ENCODE assay signal across 17 cellular contexts in genomic region chr9:109815366-109815947, GRCh38. TPM values are rescaled to one million over a fixed set of nuclear protein-coding genes. Genes with fewer than 3 reads are reported as not detected.
DNase-seq lines count a peak whose midpoint lies in the region; ATAC-seq and TF ChIP-seq lines count a peak whose summit lies in the region.
"Had no signal": no experiment of that assay in that cellular context is flagged by ENCODE, and none has a peak within 500 bp of the region (broad histone marks: within the 10 kb centered on the region; RNA-seq: fewer than 3 reads in every experiment).

No MANE protein-coding gene starts in this region.

- DNase-seq in Daoy (ENCODE audit: low read depth) (peak; percentile 81), M059J (ENCODE audit: low read depth) (peak; percentile 85), breast epithelium (ENCODE audit: low spot score in 2 of 2) (no peak), NOMO-1 treated with dmso at 0.1 percent for 144 hours (lab: John Stamatoyannopoulos, UW; ENCODE audit: unreplicated experiment) (no peak), SHP77 treated with DMSO at 0.1 percent for 48 hours (lab: John Stamatoyannopoulos, UW) (no peak), NCI-H774 (lab: John Stamatoyannopoulos, UW) (no peak)
- DNase-seq: activated CD4-positive, alpha-beta T cell treated with anti-CD3 and anti-CD28 coated beads for 1 hour; activated T-cell treated with anti-CD3 and anti-CD28 coated beads, Interleukin-2, amount 50 U/mL, for 4 hours; C1 segment of cervical spinal cord; effector memory CD4-positive, alpha-beta T cell; H7; NCI-H2171; NK-92 treated with Interleukin-12 subunit alpha and Interleukin-12 subunit beta, amount 100 ng/mL, for 24 hours; stimulated activated naive CD8-positive, alpha-beta T cell treated with anti-CD3 and anti-CD28 coated beads, Interleukin-15, amount 100 ng/mL, for 72 hours had no signal

- H3K27me3 ChIP-seq in breast epithelium, result no peaks in the 10 kb centered on the region
- no peaks in the 10 kb centered on the region for H3K27me3 ChIP-seq in liver (ENCODE audit: control insufficient read depth in 4 of 4, insufficient read depth in 4 of 4, low read length in 3 of 4)
- H3K27me3 ChIP-seq: neural progenitor cell had no signal

- H3K27ac ChIP-seq in breast epithelium (peak overlapping the region; percentile 21 to 73), liver (ENCODE audit: low read depth in 1 of 2, low read length in 2 of 2) (peak overlapping the region; percentile 83 to 92)
- H3K27ac ChIP-seq: neural progenitor cell had no signal

- no peak overlapping the region for H3K9ac ChIP-seq in liver (ENCODE audit: low read depth in 1 of 2, low read length in 2 of 2)
- H3K9ac ChIP-seq: neural progenitor cell had no signal

- TF ChIP-seq RAD21 in liver (IDR thresholded peaks at IDR 0.05), result no peak

- no peak for TF ChIP-seq POLR2A in breast epithelium (IDR thresholded peaks at IDR 0.05)

- no peak for TF ChIP-seq CTCF in breast epithelium (IDR thresholded peaks at IDR 0.05)
- no peak for TF ChIP-seq CTCF in liver (IDR thresholded peaks at IDR 0.05; ENCODE audit: low read depth, low read length, missing input control)

- no peak for ATAC-seq in HG02798 (IDR thresholded peaks at IDR 0.05; ENCODE audit: poor library complexity, unreplicated experiment)
- ATAC-seq: activated T-cell treated with anti-CD3 and anti-CD28 coated beads, Interleukin-2, amount 50 U/mL, for 4 hours; stimulated activated naive CD8-positive, alpha-beta T cell treated with anti-CD3 and anti-CD28 coated beads, Interleukin-15, amount 100 ng/mL, for 72 hours had no signal

- no peaks in the 10 kb centered on the region for H3K9me3 ChIP-seq in breast epithelium
- H3K9me3 ChIP-seq in liver (ENCODE audit: control insufficient read depth in 4 of 4, low read length in 3 of 4), result no peaks in the 10 kb centered on the region

- no peaks in the 10 kb centered on the region for H3K4me1 ChIP-seq in breast epithelium
- peaks cover 6 to 75% (median 47%) of the 10 kb centered on the region in 4 donors for H3K4me1 ChIP-seq in liver (ENCODE audit: control insufficient read depth in 4 of 4, insufficient read depth in 4 of 4, low read length in 3 of 4)
- H3K4me1 ChIP-seq: neural progenitor cell had no signal

- H3K4me3 ChIP-seq in breast epithelium, result no peak overlapping the region
- no peak overlapping the region for H3K4me3 ChIP-seq in liver (ENCODE audit: low read depth in 1 of 3, low read length in 3 of 3)
- H3K4me3 ChIP-seq: neural progenitor cell had no signal

- intact Hi-C loops in breast epithelium (cut with DNase I; ENCODE audit: low total_unique reads), result no loop called here

- H3K36me3 ChIP-seq in breast epithelium, result no peaks in the 10 kb centered on the region
- no peaks in the 10 kb centered on the region for H3K36me3 ChIP-seq in liver (ENCODE audit: control insufficient read depth in 4 of 4, insufficient read depth in 3 of 4, low read depth in 1 of 4, low read length in 3 of 4)
- H3K36me3 ChIP-seq: neural progenitor cell had no signal

TF ChIP-seq in liver, 16 proteins besides CTCF, POLR2A, EP300 and RAD21:
- no peak for TF ChIP-seq HNF4G (IDR thresholded peaks at IDR 0.05)
- no peak for TF ChIP-seq TAF1 (conservative IDR thresholded peaks at IDR 0.05)
- no peak for TF ChIP-seq SP1 (IDR thresholded peaks at IDR 0.05)
- TF ChIP-seq RXRA (IDR thresholded peaks at IDR 0.05), result no peak
- TF ChIP-seq EGR1 (IDR thresholded peaks at IDR 0.05; ENCODE audit: low read depth in 2 of 2), result no peak
- TF ChIP-seq ATF3 (IDR thresholded peaks at IDR 0.05), result no peak

RNA-seq across cellular contexts. Expression of gene PALM2AKAP2, which starts 35.5 kb away (rescaled TPM):
- total RNA-seq in Daoy (2014; rRNA removed; shearing (Covaris generic)), result 26.9 and 27.4 TPM in 2 replicates
- total RNA-seq in M059J (2014; rRNA removed; shearing (Covaris generic)), result 3.7 and 7.7 TPM in 2 replicates
- total RNA-seq in breast epithelium (10 to 100 TPM in 1 of 3 donors, 1 to 10 TPM in 2; 6.4 to 41.4 (median 8.8) TPM), liver (10 to 100 TPM in 1 of 2 donors, 1 to 10 TPM in 1; 4.6 to 47.9 TPM)
- polyA plus RNA-seq in liver, result 1 to 10 TPM; 5.3 to 7.1 TPM

Comparison
In these comparisons a context has a peak if more than half of its experiments do, and no peak if none do; other contexts are left out.
1. DNase-seq: peak in Daoy (single experiment) and M059J (single experiment); none in breast epithelium (0 of 2), NOMO-1 treated with dmso at 0.1 percent for 144 hours (single experiment), SHP77 treated with DMSO at 0.1 percent for 48 hours (single experiment) and NCI-H774 (single experiment).